In the genomic region with DNA sequence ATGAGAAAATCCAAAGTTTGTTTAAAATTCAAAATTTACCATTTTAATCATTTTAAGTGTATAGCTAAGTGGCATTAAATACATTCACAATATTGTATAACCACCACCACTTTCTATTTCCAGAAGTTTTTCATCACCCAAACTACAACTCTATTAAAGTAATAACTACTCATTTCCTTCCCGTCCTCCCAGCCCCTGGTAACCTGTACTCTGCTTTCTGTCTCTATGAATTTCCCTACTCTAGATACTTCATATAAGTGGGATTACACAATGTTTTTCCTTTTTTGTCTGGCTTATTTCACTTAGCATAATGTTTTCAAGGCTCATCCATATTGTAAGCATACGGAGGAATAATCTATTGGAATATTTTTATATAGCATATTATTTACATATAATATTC, we compare ENCODE assay signal across 23 cellular contexts. TPM values are rescaled to one million over a fixed set of nuclear protein-coding genes. Genes with fewer than 3 reads are reported as not detected.
A peak's percentile ranks its signal among the peaks of the same experiment; 100 is the strongest.
DNase-seq lines count a peak whose midpoint lies in the region; ATAC-seq and TF ChIP-seq lines count a peak whose summit lies in the region.
"Had no signal": no experiment of that assay in that cellular context is flagged by ENCODE, and none has a peak within 500 bp of the region (broad histone marks: within the 10 kb centered on the region; RNA-seq: fewer than 3 reads in every experiment).

No MANE protein-coding gene starts in this region.

- no peak for TF ChIP-seq CTCF in heart left ventricle (IDR thresholded peaks at IDR 0.05)

- peaks cover 29% of the 10 kb centered on the region for H3K36me3 Mint-ChIP-seq in activated naive CD8-positive, alpha-beta T cell treated with anti-CD3 and anti-CD28 coated beads, Interleukin-2, amount 10 ng/mL, durations not matched to agents 7 days and 5 days
- H3K36me3 Mint-ChIP-seq in activated naive CD8-positive, alpha-beta T cell treated with anti-CD3 and anti-CD28 coated beads for 36 hours = peaks cover 33% of the 10 kb centered on the region
- H3K36me3 Mint-ChIP-seq in immature natural killer cell = peaks cover 0 to 5% (median 0%) of the 10 kb centered on the region in 3 donors

- no peak overlapping the region for H3K4me3 ChIP-seq in Karpas-422 (ENCODE audit: low read length)
- H3K4me3 ChIP-seq in heart left ventricle = no peak overlapping the region
- H3K4me3 ChIP-seq: A549, Peyer's patch had no signal

- H3K4me1 ChIP-seq in Karpas-422 (ENCODE audit: low read length) (peaks cover 20% of the 10 kb centered on the region), heart left ventricle (peaks cover 0 to 11% (median 0%) of the 10 kb centered on the region in 12 donors)
- H3K4me1 ChIP-seq: A549, BE2C, Peyer's patch had no signal

- no peaks in the 10 kb centered on the region for H4K20me1 ChIP-seq in Karpas-422 (ENCODE audit: insufficient read depth, low read depth, low read length)

- peak overlapping the region; percentile 38 for H3K27ac Mint-ChIP-seq in activated naive CD8-positive, alpha-beta T cell treated with anti-CD3 and anti-CD28 coated beads, Interleukin-2, amount 10 ng/mL, durations not matched to agents 7 days and 5 days
- no peak overlapping the region for H3K27ac Mint-ChIP-seq in activated naive CD8-positive, alpha-beta T cell treated with anti-CD3 and anti-CD28 coated beads for 36 hours
- H3K27ac Mint-ChIP-seq in immature natural killer cell = peak overlapping the region in 4 of 6 donors; percentile 29 to 82 (median 52)

- H3K9me3 Mint-ChIP-seq in activated naive CD8-positive, alpha-beta T cell treated with anti-CD3 and anti-CD28 coated beads, Interleukin-2, amount 10 ng/mL, durations not matched to agents 7 days and 5 days = no peaks in the 10 kb centered on the region
- no peaks in the 10 kb centered on the region for H3K9me3 Mint-ChIP-seq in activated naive CD8-positive, alpha-beta T cell treated with anti-CD3 and anti-CD28 coated beads for 36 hours
- no peaks in the 10 kb centered on the region for H3K9me3 Mint-ChIP-seq in immature natural killer cell
- H3K9me3 Mint-ChIP-seq: CD8-positive, alpha-beta memory T cell had no signal

- no peak overlapping the region for H3K4me3 Mint-ChIP-seq in activated naive CD8-positive, alpha-beta T cell treated with anti-CD3 and anti-CD28 coated beads, Interleukin-2, amount 10 ng/mL, durations not matched to agents 7 days and 5 days
- no peak overlapping the region for H3K4me3 Mint-ChIP-seq in activated naive CD8-positive, alpha-beta T cell treated with anti-CD3 and anti-CD28 coated beads for 36 hours
- H3K4me3 Mint-ChIP-seq in immature natural killer cell = no peak overlapping the region
- H3K4me3 Mint-ChIP-seq: CD8-positive, alpha-beta memory T cell had no signal

- H3K9me3 ChIP-seq in Karpas-422 (ENCODE audit: low read length) (no peaks in the 10 kb centered on the region), heart left ventricle (no peaks in the 10 kb centered on the region)
- H3K9me3 ChIP-seq: A549, BE2C, Peyer's patch had no signal

- H3K27me3 ChIP-seq in Karpas-422 (ENCODE audit: low read length) = no peaks in the 10 kb centered on the region
- no peaks in the 10 kb centered on the region for H3K27me3 ChIP-seq in heart left ventricle
- H3K27me3 ChIP-seq: BE2C, Peyer's patch had no signal

- intact Hi-C loops in heart left ventricle (cut with DNase I) = no loop called here

- H3K4me1 Mint-ChIP-seq in activated naive CD8-positive, alpha-beta T cell treated with anti-CD3 and anti-CD28 coated beads, Interleukin-2, amount 10 ng/mL, durations not matched to agents 7 days and 5 days = peaks cover 24% of the 10 kb centered on the region
- peaks cover 29% of the 10 kb centered on the region for H3K4me1 Mint-ChIP-seq in activated naive CD8-positive, alpha-beta T cell treated with anti-CD3 and anti-CD28 coated beads for 36 hours
- H3K4me1 Mint-ChIP-seq in immature natural killer cell = peaks cover 21 to 36% of the 10 kb centered on the region in 2 donors

- H3K79me2 ChIP-seq in Karpas-422 (ENCODE audit: low read length) = peaks cover 70% of the 10 kb centered on the region

- ATAC-seq in activated naive CD8-positive, alpha-beta T cell treated with anti-CD3 and anti-CD28 coated beads, Interleukin-2, amount 10 ng/mL, durations not matched to agents 7 days and 5 days (ENCODE audit: low read depth) = no peak
- ATAC-seq in heart left ventricle (no peak), GM18505 (IDR thresholded peaks at IDR 0.05; ENCODE audit: unreplicated experiment) (no peak), HG02852 (IDR thresholded peaks at IDR 0.05; ENCODE audit: unreplicated experiment) (no peak)
- ATAC-seq: A549, SK-N-SH treated with all-trans-retinoic acid at 6 μM for 48 hours had no signal

- POLR2A ChIA-PET in activated naive CD8-positive, alpha-beta T cell treated with anti-CD3 and anti-CD28 coated beads, Interleukin-2, amount 10 ng/mL, durations not matched to agents 7 days and 5 days (lab: Charles Lee) = interaction anchor here (0.7 kb wide), 3 partner anchors 64 to 105 kb away, joined by 3 to 4 read pairs (median 3); no protein-coding TSS in a partner anchor

- H3K9me2 ChIP-seq in Karpas-422 (replicated peaks; ENCODE audit: insufficient read depth, low read length) = no peaks in the 10 kb centered on the region

- H3K27ac ChIP-seq in Karpas-422 (ENCODE audit: low read length) = peak overlapping the region; percentile 26; the same call in 1 of the 2 replicates
- H3K27ac ChIP-seq in heart left ventricle = no peak overlapping the region
- H3K27ac ChIP-seq: A549, Peyer's patch had no signal

- no peak for DNase-seq in activated naive CD8-positive, alpha-beta T cell treated with anti-CD3 and anti-CD28 coated beads, Interleukin-2, amount 10 ng/mL, durations not matched to agents 7 days and 5 days
- DNase-seq in activated naive CD8-positive, alpha-beta T cell treated with anti-CD3 and anti-CD28 coated beads for 36 hours = no peak
- no peak for DNase-seq in Karpas-422
- no peak for DNase-seq in immature natural killer cell
- no peak for DNase-seq in heart left ventricle
- DNase-seq: BE2C; Calu3; CD8-positive, alpha-beta memory T cell; DMS153; GOT3; HCEC 1CT; KG1; NCI-H1092 treated with DMSO at 0.1 percent for 48 hours; NCI-H146; NCI-H2029; NCI-H345; NCI-H526; Peyer's patch had no signal

- WGBS in heart left ventricle, 4 donors = 89 to 93% (median 92%) methylated on average over 2 of the region's 2 CpGs

- H2AFZ ChIP-seq in Karpas-422 (ENCODE audit: low read length) = no peak overlapping the region

- H3K4me2 ChIP-seq in Karpas-422 (ENCODE audit: low read depth, low read length, poor library complexity, severe bottlenecking) = no peak overlapping the region
- H3K4me2 ChIP-seq: A549 had no signal

- no peak overlapping the region for H3K9ac ChIP-seq in Karpas-422 (ENCODE audit: low read length)

- TF ChIP-seq POLR2A in heart left ventricle (IDR thresholded peaks at IDR 0.05) (no peak), GM18505 (IDR thresholded peaks at IDR 0.05; ENCODE audit: borderline replicate concordance, extremely low read depth, insufficient read depth, insufficient read length) (no peak)

- H3K27me3 Mint-ChIP-seq in activated naive CD8-positive, alpha-beta T cell treated with anti-CD3 and anti-CD28 coated beads, Interleukin-2, amount 10 ng/mL, durations not matched to agents 7 days and 5 days = no peaks in the 10 kb centered on the region
- no peaks in the 10 kb centered on the region for H3K27me3 Mint-ChIP-seq in activated naive CD8-positive, alpha-beta T cell treated with anti-CD3 and anti-CD28 coated beads for 36 hours
- peaks cover 2 to 5% (median 4%) of the 10 kb centered on the region in 3 donors for H3K27me3 Mint-ChIP-seq in immature natural killer cell (ENCODE audit: low read depth in 3 of 3)
- H3K27me3 Mint-ChIP-seq: CD8-positive, alpha-beta memory T cell had no signal

- peaks cover 4% of the 10 kb centered on the region; the same call in 1 of the 2 replicates for H3K36me3 ChIP-seq in Karpas-422 (ENCODE audit: insufficient read depth, low read length)
- peaks cover 0 to 6% (median 0%) of the 10 kb centered on the region in 9 donors for H3K36me3 ChIP-seq in heart left ventricle
- H3K36me3 ChIP-seq: BE2C had no signal

RNA-seq across cellular contexts. Expression of a gene that starts 29.7 kb away (rescaled TPM):
- total RNA-seq in activated naive CD8-positive, alpha-beta T cell treated with anti-CD3 and anti-CD28 coated beads, Interleukin-2, amount 10 ng/mL, durations not matched to agents 7 days and 5 days = under 1 TPM in 1 of 2 experiments, not detected in 1; 0.86 TPM
- 1 to 10 TPM in 1 of 2 experiments, under 1 TPM in 1; 0.92 to 1.2 TPM for total RNA-seq in activated naive CD8-positive, alpha-beta T cell treated with anti-CD3 and anti-CD28 coated beads for 36 hours
- total RNA-seq in Karpas-422 (2014; rRNA removed; shearing (Covaris generic); ENCODE audit: low replicate concordance) = not detected in 2 replicates
- under 1 TPM in 1 of 3 donors, not detected in 2; 0.45 TPM for polyA plus RNA-seq in immature natural killer cell
- total RNA-seq in heart left ventricle = 1 to 10 TPM in 2 of 9 donors, under 1 TPM in 6, not detected in 1; 0.15 to 1.9 (median 0.63) TPM
- under 1 TPM; 0.30 to 0.33 TPM for polyA plus RNA-seq in heart left ventricle
- total RNA-seq: OCI-LY7 had no signal

RNA-seq across cellular contexts. Expression of a gene that starts 38.9 kb away (rescaled TPM):
- total RNA-seq in activated naive CD8-positive, alpha-beta T cell treated with anti-CD3 and anti-CD28 coated beads, Interleukin-2, amount 10 ng/mL, durations not matched to agents 7 days and 5 days = 10 to 100 TPM; 10.8 to 12.5 TPM
- 1 to 10 TPM; 7.9 to 8.0 TPM for total RNA-seq in activated naive CD8-positive, alpha-beta T cell treated with anti-CD3 and anti-CD28 coated beads for 36 hours
- 8.7 and 14.3 TPM in 2 replicates for total RNA-seq in Karpas-422 (2014; rRNA removed; shearing (Covaris generic); ENCODE audit: low replicate concordance)
- polyA plus RNA-seq in immature natural killer cell (10 to 100 TPM in 1 of 3 donors, 1 to 10 TPM in 2; 4.8 to 10.7 (median 9.0) TPM), heart left ventricle (10 to 100 TPM; 25.8 to 66.6 TPM)
- total RNA-seq in heart left ventricle = 10 to 100 TPM; 27.3 to 68.0 (median 45.4) TPM

RNA-seq across cellular contexts. Expression of a gene that starts 58.1 kb away (rescaled TPM):
- 100 to 1,000 TPM; 110 to 113 TPM for total RNA-seq in activated naive CD8-positive, alpha-beta T cell treated with anti-CD3 and anti-CD28 coated beads, Interleukin-2, amount 10 ng/mL, durations not matched to agents 7 days and 5 days
- total RNA-seq in activated naive CD8-positive, alpha-beta T cell treated with anti-CD3 and anti-CD28 coated beads for 36 hours = 10 to 100 TPM; 65.9 to 69.9 TPM
- 44.2 and 83.2 TPM in 2 replicates for total RNA-seq in Karpas-422 (2014; rRNA removed; shearing (Covaris generic); ENCODE audit: low replicate concordance)
- polyA plus RNA-seq in immature natural killer cell (10 to 100 TPM in 1 of 3 donors, 1 to 10 TPM in 2; 1.9 to 12.8 (median 6.0) TPM), heart left ventricle (10 to 100 TPM; 45.6 to 50.5 TPM)
- 10 to 100 TPM; 32.7 to 76.0 (median 45.1) TPM for total RNA-seq in heart left ventricle
